ENCODE assay signal across 12 cellular contexts in the genomic region with DNA sequence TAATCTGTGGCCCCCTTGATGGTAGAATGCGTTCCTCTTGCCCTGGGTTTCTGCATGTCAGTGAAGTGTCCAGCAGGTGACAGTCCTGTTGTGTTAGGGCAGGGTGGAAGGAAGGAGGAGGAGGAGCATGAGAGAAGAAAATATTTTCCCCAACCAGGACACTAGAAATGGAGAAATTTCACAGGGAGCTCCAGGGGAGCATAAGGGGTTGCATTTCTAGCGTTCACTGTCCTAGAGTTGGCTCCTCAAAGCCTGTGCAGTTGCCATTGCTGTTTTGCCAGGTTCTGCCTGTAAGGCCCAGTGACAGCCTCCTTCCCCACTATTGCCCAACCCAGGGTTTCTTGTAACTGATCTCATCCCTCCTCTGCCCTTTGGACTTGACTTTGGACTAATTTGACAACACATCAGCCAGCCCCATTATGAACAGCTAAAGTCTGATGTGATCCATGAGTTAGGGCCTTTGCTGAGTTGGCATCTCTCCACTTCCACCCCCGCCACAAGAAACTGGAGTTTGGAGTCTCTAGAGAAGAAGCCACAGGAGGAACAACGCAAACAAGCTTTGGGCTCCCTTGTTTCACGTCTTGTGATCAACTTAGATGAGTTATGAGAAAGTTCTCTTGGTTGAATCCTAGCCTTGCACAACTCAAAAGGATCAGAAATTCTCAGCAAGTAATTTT. TPM values are rescaled to one million over a fixed set of nuclear protein-coding genes. Genes with fewer than 3 reads are reported as not detected.
DNase-seq lines count a peak whose midpoint lies in the region; ATAC-seq, FAIRE-seq and TF ChIP-seq lines count a peak whose summit lies in the region.
"Had no signal": no experiment of that assay in that cellular context is flagged by ENCODE, and none has a peak within 500 bp of the region (broad histone marks: within the 10 kb centered on the region; RNA-seq: fewer than 3 reads in every experiment).

No MANE protein-coding gene starts in this region.

- H3K36me3 ChIP-seq in left ventricle myocardium inferior (no peaks in the 10 kb centered on the region), pancreas (no peaks in the 10 kb centered on the region)
- H3K36me3 ChIP-seq: prostate gland had no signal

- no peak overlapping the region for H3K4me3 Mint-ChIP-seq in WTC11
- no peak overlapping the region for H3K4me3 Mint-ChIP-seq in progenitor cell of endocrine pancreas (ENCODE audit: low read depth)

- no peaks in the 10 kb centered on the region for H3K36me3 Mint-ChIP-seq in WTC11
- H3K36me3 Mint-ChIP-seq in progenitor cell of endocrine pancreas (ENCODE audit: insufficient read depth): no peaks in the 10 kb centered on the region

- H3K4me1 Mint-ChIP-seq in WTC11 (peaks cover 7% of the 10 kb centered on the region), progenitor cell of endocrine pancreas (ENCODE audit: low read depth) (peaks cover 2% of the 10 kb centered on the region)

- H3K27me3 Mint-ChIP-seq in WTC11 (ENCODE audit: low read depth) (no peaks in the 10 kb centered on the region), progenitor cell of endocrine pancreas (no peaks in the 10 kb centered on the region)

- no peak overlapping the region for H3K4me3 ChIP-seq in left ventricle myocardium inferior
- no peak overlapping the region for H3K4me3 ChIP-seq in pancreas
- H3K4me3 ChIP-seq: prostate gland had no signal

- no peaks in the 10 kb centered on the region for H3K9me3 ChIP-seq in left ventricle myocardium inferior (replicated peaks)
- H3K9me3 ChIP-seq in pancreas: no peaks in the 10 kb centered on the region
- H3K9me3 ChIP-seq: prostate gland had no signal

- H3K27ac Mint-ChIP-seq in WTC11 (no peak overlapping the region), progenitor cell of endocrine pancreas (no peak overlapping the region)

- H3K27me3 ChIP-seq in left ventricle myocardium inferior (ENCODE audit: low read depth): no peaks in the 10 kb centered on the region
- no peaks in the 10 kb centered on the region for H3K27me3 ChIP-seq in pancreas

- CTCF ChIA-PET in WTC11 (lab: Charles Lee): interaction anchor here (0.7 to 1.5 kb wide), 3 partner anchors 14 to 155 kb away, joined by 3 to 19 read pairs (median 3); partner anchors contain the start of gene FAM50B

- H3K27ac ChIP-seq in C4-2B (no peak overlapping the region), left ventricle myocardium inferior (replicated peaks) (peak overlapping the region; percentile 59), pancreas (peak overlapping the region in 2 of 4 donors; percentile 28 to 42)
- H3K27ac ChIP-seq: prostate gland had no signal

- POLR2A ChIA-PET in WTC11 (lab: Charles Lee): no interaction called here

- ATAC-seq in WTC11 (no peak), pancreas (peak; percentile 87 to 96 (median 93))

- no peaks in the 10 kb centered on the region for H3K4me1 ChIP-seq in left ventricle myocardium inferior
- peaks cover 0 to 22% (median 5%) of the 10 kb centered on the region in 3 donors for H3K4me1 ChIP-seq in pancreas
- H3K4me1 ChIP-seq: prostate gland had no signal

- intact Hi-C loops in left ventricle myocardium inferior (cut with micrococcal nuclease): no loop called here
- intact Hi-C loops in pancreas (cut with DNase I): no loop called here

- H3K9me3 Mint-ChIP-seq in WTC11 (no peaks in the 10 kb centered on the region), progenitor cell of endocrine pancreas (ENCODE audit: low read depth) (no peaks in the 10 kb centered on the region)

- 71 to 84% methylated on average over 5 of the region's 5 CpGs for WGBS in pancreas, 2 donors

- DNase-seq in WTC11 (ENCODE audit: low spot score): no peak
- DNase-seq in left ventricle myocardium inferior: no peak
- DNase-seq in pancreas: peak in 3 of 6 donors; percentile 51 to 55 (median 54)
- DNase-seq in progenitor cell of endocrine pancreas (ENCODE audit: low spot score, unreplicated experiment): no peak
- no peak for DNase-seq in cerebellar nuclear complex (lab: John Stamatoyannopoulos, UW)
- no peak for DNase-seq in iPS-NIHi7 (ENCODE audit: extremely low spot score)
- no peak for DNase-seq in NCI-H1694 treated with DMSO at 0.1 percent for 48 hours (lab: John Stamatoyannopoulos, UW)
- DNase-seq: activated CD4-positive, alpha-beta T cell treated with anti-CD3 and anti-CD28 coated beads, Interleukin-2, amount 50 U/mL, for 1 hour; activated naive CD4-positive, alpha-beta T cell; NCI-H69 had no signal

- no peak for FAIRE-seq in pancreas (lab: Jason Lieb, UNC)

- TF ChIP-seq CTCF in C4-2B (conservative IDR thresholded peaks at IDR 0.05): 0 out of 2 replicates have a peak, but pooled peaks have one; percentile 10
- no peak for TF ChIP-seq CTCF in WTC11 (IDR thresholded peaks at IDR 0.05)
- TF ChIP-seq CTCF in left ventricle myocardium inferior (IDR thresholded peaks at IDR 0.05; ENCODE audit: borderline replicate concordance): peak; percentile 17
- no peak for TF ChIP-seq CTCF in pancreas (IDR thresholded peaks at IDR 0.05)
- TF ChIP-seq CTCF in progenitor cell of endocrine pancreas (IDR thresholded peaks at IDR 0.05; ENCODE audit: unreplicated experiment): no peak

TF ChIP-seq in WTC11, 78 proteins besides CTCF, POLR2A, EP300 and RAD21:
- TF ChIP-seq, protein P1, sequence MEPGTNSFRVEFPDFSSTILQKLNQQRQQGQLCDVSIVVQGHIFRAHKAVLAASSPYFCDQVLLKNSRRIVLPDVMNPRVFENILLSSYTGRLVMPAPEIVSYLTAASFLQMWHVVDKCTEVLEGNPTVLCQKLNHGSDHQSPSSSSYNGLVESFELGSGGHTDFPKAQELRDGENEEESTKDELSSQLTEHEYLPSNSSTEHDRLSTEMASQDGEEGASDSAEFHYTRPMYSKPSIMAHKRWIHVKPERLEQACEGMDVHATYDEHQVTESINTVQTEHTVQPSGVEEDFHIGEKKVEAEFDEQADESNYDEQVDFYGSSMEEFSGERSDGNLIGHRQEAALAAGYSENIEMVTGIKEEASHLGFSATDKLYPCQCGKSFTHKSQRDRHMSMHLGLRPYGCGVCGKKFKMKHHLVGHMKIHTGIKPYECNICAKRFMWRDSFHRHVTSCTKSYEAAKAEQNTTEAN (CRISPR knock-in tag; IDR thresholded peaks at IDR 0.05): no peak
- peak; percentile 64; the same call in 1 of the 2 replicates for TF ChIP-seq GABPB1 (CRISPR knock-in tag; IDR thresholded peaks at IDR 0.05)

RNA-seq across cellular contexts. Expression of gene FAM50B, which starts 14.0 kb away (rescaled TPM):
- total RNA-seq in WTC11 (2021): 2.1 to 3.6 TPM (median 3.3 TPM) in 3 replicates
- 23.2 TPM for total RNA-seq in left ventricle myocardium inferior
- total RNA-seq in pancreas: 1 to 10 TPM; 3.6 to 8.7 (median 5.9) TPM
- 1 to 10 TPM; 4.1 to 9.7 TPM for polyA plus RNA-seq in pancreas
- total RNA-seq in progenitor cell of endocrine pancreas: 2.8 and 3.2 TPM in 2 replicates

Comparison
In these comparisons a context has a peak if more than half of its experiments do, and no peak if none do; other contexts are left out.
1. CTCF ChIP-seq: peak in C4-2B (single experiment) and left ventricle myocardium inferior (single experiment); none in WTC11 (single experiment), pancreas (0 of 4) and progenitor cell of endocrine pancreas (single experiment).